15 cellular contexts compared by ENCODE assay signal in genomic region chr1:227774051-227774720, GRCh38. TPM values are rescaled to one million over a fixed set of nuclear protein-coding genes. Genes with fewer than 3 reads are reported as not detected.
DNase-seq lines count a peak whose midpoint lies in the region; ATAC-seq, FAIRE-seq and TF ChIP-seq lines count a peak whose summit lies in the region.
"Had no signal": no experiment of that assay in that cellular context is flagged by ENCODE, and none has a peak within 500 bp of the region (broad histone marks: within the 10 kb centered on the region; RNA-seq: fewer than 3 reads in every experiment).

No MANE protein-coding gene starts in this region.

- no peaks in the 10 kb centered on the region for H3K9me3 Mint-ChIP-seq in activated naive CD4-positive, alpha-beta T cell treated with anti-CD3 and anti-CD28 coated beads, Interleukin-2, amount 10 ng/mL, durations not matched to agents 7 days and 5 days
- no peaks in the 10 kb centered on the region for H3K9me3 Mint-ChIP-seq in T-cell
- H3K9me3 Mint-ChIP-seq: brain, mesothelial cell of epicardium had no signal

- intact Hi-C loops in kidney (cut with DNase I): no loop called here
- intact Hi-C loops in upper lobe of right lung (cut with DNase I): no loop called here

- H3K9me2 ChIP-seq in SK-N-SH: no peaks in the 10 kb centered on the region

- POLR2A ChIA-PET in T-cell (lab: Charles Lee) (no interaction called here), SK-N-SH (lab: Yijun Ruan, JAX) (no interaction called here)

- H3K36me3 Mint-ChIP-seq in activated naive CD4-positive, alpha-beta T cell treated with anti-CD3 and anti-CD28 coated beads, Interleukin-2, amount 10 ng/mL, durations not matched to agents 7 days and 5 days: peaks cover 18% of the 10 kb centered on the region
- H3K36me3 Mint-ChIP-seq in T-cell: peaks cover 26% of the 10 kb centered on the region

- H3K4me1 Mint-ChIP-seq in activated naive CD4-positive, alpha-beta T cell treated with anti-CD3 and anti-CD28 coated beads, Interleukin-2, amount 10 ng/mL, durations not matched to agents 7 days and 5 days: peaks cover 40% of the 10 kb centered on the region
- peaks cover 11 to 33% (median 28%) of the 10 kb centered on the region in 3 donors for H3K4me1 Mint-ChIP-seq in T-cell
- H3K4me1 Mint-ChIP-seq: mesothelial cell of epicardium had no signal

- H3K79me2 ChIP-seq in SK-N-SH (ENCODE audit: insufficient read depth): no peaks in the 10 kb centered on the region

- H3K4me2 ChIP-seq in SK-N-SH: no peak overlapping the region

- no peak overlapping the region for H2AFZ ChIP-seq in SK-N-SH (ENCODE audit: low read depth)

- no peak for TF ChIP-seq CTCF in kidney (IDR thresholded peaks at IDR 0.05; ENCODE audit: borderline replicate concordance, extremely low read depth, insufficient read depth)
- TF ChIP-seq CTCF in upper lobe of right lung (IDR thresholded peaks at IDR 0.05): no peak
- no peak for TF ChIP-seq CTCF in SK-N-SH (IDR thresholded peaks at IDR 0.05)

- H3K27ac ChIP-seq in kidney (ENCODE audit: low read depth in 2 of 2, low read length in 2 of 2) (no peak overlapping the region), upper lobe of right lung (no peak overlapping the region), SK-N-SH (ENCODE audit: low read depth in 2 of 2, low read length in 1 of 2) (no peak overlapping the region)

- ATAC-seq in T-cell (replicated peaks in 1 of 4) (peak; percentile 74 to 95 (median 82)), upper lobe of right lung (no peak), GM21423 (IDR thresholded peaks at IDR 0.05; ENCODE audit: unreplicated experiment) (no peak)
- ATAC-seq: Right ventricle myocardium inferior had no signal

- no peak overlapping the region for H3K4me3 ChIP-seq in kidney (ENCODE audit: low read length in 2 of 2)
- no peak overlapping the region for H3K4me3 ChIP-seq in upper lobe of right lung
- no peak overlapping the region for H3K4me3 ChIP-seq in SK-N-SH (ENCODE audit: low read depth in 2 of 2, low read length in 1 of 2)

- H3K27ac Mint-ChIP-seq in activated naive CD4-positive, alpha-beta T cell treated with anti-CD3 and anti-CD28 coated beads, Interleukin-2, amount 10 ng/mL, durations not matched to agents 7 days and 5 days: peak overlapping the region; percentile 92
- H3K27ac Mint-ChIP-seq in T-cell: peak overlapping the region; percentile 83 to 93
- H3K27ac Mint-ChIP-seq: mesothelial cell of epicardium, progenitor cell of endocrine pancreas had no signal

- H3K9me3 ChIP-seq in kidney (ENCODE audit: control insufficient read depth in 1 of 2, low read length in 2 of 2): no peaks in the 10 kb centered on the region
- H3K9me3 ChIP-seq in upper lobe of right lung: no peaks in the 10 kb centered on the region
- no peaks in the 10 kb centered on the region for H3K9me3 ChIP-seq in SK-N-SH

- DNase-seq in activated naive CD4-positive, alpha-beta T cell treated with anti-CD3 and anti-CD28 coated beads, Interleukin-2, amount 10 ng/mL, durations not matched to agents 7 days and 5 days: peak; percentile 65
- DNase-seq in activated naive CD4-positive, alpha-beta T cell treated with anti-CD3 and anti-CD28 coated beads, Interleukin-2, amount 50 U/mL, for 16 hours: no peak
- peak in 31 of 34 experiments; percentile 25 to 78 (median 49) for DNase-seq in T-cell
- peak; percentile 62 for DNase-seq in kidney
- DNase-seq in upper lobe of right lung: peak; percentile 59
- DNase-seq in SK-N-SH: no peak
- DNase-seq in NCI-H1694 treated with DMSO at 0.1 percent for 48 hours (lab: John Stamatoyannopoulos, UW): no peak
- DNase-seq: NCI-H1105 had no signal

- H3K4me1 ChIP-seq in kidney (ENCODE audit: control insufficient read depth in 1 of 2, insufficient read depth in 1 of 2, low read depth in 1 of 2, low read length in 2 of 2) (peaks cover 0 to 2% of the 10 kb centered on the region in 2 donors), upper lobe of right lung (no peaks in the 10 kb centered on the region), SK-N-SH (ENCODE audit: control insufficient read depth in 1 of 2, insufficient read depth in 2 of 2, low read depth in 1 of 2, low read length in 1 of 2) (peaks cover 3 to 16% of the 10 kb centered on the region in 2 experiments; a peak in 3 of 4 replicates)

- H3K36me3 ChIP-seq in kidney (ENCODE audit: control insufficient read depth in 1 of 2, insufficient read depth in 2 of 2, low read length in 2 of 2) (peaks cover 0 to 3% of the 10 kb centered on the region in 2 donors), upper lobe of right lung (peaks cover 5% of the 10 kb centered on the region), SK-N-SH (replicated peaks in 1 of 2; ENCODE audit: control insufficient read depth in 1 of 2, insufficient read depth in 2 of 2, low read length in 1 of 2) (peaks cover 0 to 28% of the 10 kb centered on the region in 2 experiments)

- no peak for FAIRE-seq in kidney (lab: Jason Lieb, UNC)
- FAIRE-seq: frontal cortex, GM12892 had no signal

- no peak for TF ChIP-seq RAD21 in SK-N-SH (IDR thresholded peaks at IDR 0.05; ENCODE audit: low read length)

- H3F3A ChIP-seq in SK-N-SH (replicated peaks; ENCODE audit: insufficient read depth): peaks cover 20% of the 10 kb centered on the region

- peak overlapping the region; percentile 44 for H3K4me3 Mint-ChIP-seq in activated naive CD4-positive, alpha-beta T cell treated with anti-CD3 and anti-CD28 coated beads, Interleukin-2, amount 10 ng/mL, durations not matched to agents 7 days and 5 days
- H3K4me3 Mint-ChIP-seq in T-cell: peak overlapping the region; percentile 4 to 65 (median 46)
- H3K4me3 Mint-ChIP-seq: brain, mesothelial cell of epicardium had no signal

- H3K27me3 ChIP-seq in upper lobe of right lung: no peaks in the 10 kb centered on the region
- H3K27me3 ChIP-seq in SK-N-SH (ENCODE audit: insufficient read depth): no peaks in the 10 kb centered on the region

- CTCF ChIA-PET in activated naive CD4-positive, alpha-beta T cell treated with anti-CD3 and anti-CD28 coated beads, Interleukin-2, amount 10 ng/mL, durations not matched to agents 7 days and 5 days (lab: Charles Lee): interaction anchor here (1.6 kb wide), 1 partner anchor 12 kb away, joined by 8 read pairs; no protein-coding TSS in a partner anchor
- CTCF ChIA-PET in T-cell (lab: Charles Lee) (interaction anchor here (0.6 kb wide), 3 partner anchors 40 to 684 kb away, joined by 3 read pairs; a partner anchor contains a TSS), SK-N-SH (lab: Yijun Ruan, JAX) (interaction anchor here (1.7 to 4.1 kb wide), 2 partner anchors 11 to 171 kb away, joined by 5 to 29 read pairs; no protein-coding TSS in a partner anchor)

- no peak for TF ChIP-seq EP300 in SK-N-SH (IDR thresholded peaks at IDR 0.05; ENCODE audit: borderline replicate concordance in 1 of 2, low read depth in 1 of 2, low read length in 1 of 2)

- H3K9ac ChIP-seq in kidney (ENCODE audit: low read length in 2 of 2) (no peak overlapping the region), SK-N-SH (no peak overlapping the region)

- WGBS in SK-N-SH (ENCODE audit: low lambda C conversion rate): 96% methylated on average over 7 of the region's 13 CpGs

- H4K20me1 ChIP-seq in SK-N-SH (ENCODE audit: insufficient read depth): no peaks in the 10 kb centered on the region

- H3K27me3 Mint-ChIP-seq in activated naive CD4-positive, alpha-beta T cell treated with anti-CD3 and anti-CD28 coated beads, Interleukin-2, amount 10 ng/mL, durations not matched to agents 7 days and 5 days: no peaks in the 10 kb centered on the region
- H3K27me3 Mint-ChIP-seq in T-cell: no peaks in the 10 kb centered on the region
- H3K27me3 Mint-ChIP-seq: brain, progenitor cell of endocrine pancreas had no signal

TF ChIP-seq in SK-N-SH, 30 proteins besides CTCF, POLR2A, EP300 and RAD21 (continues in another document):
- no peak for TF ChIP-seq SMC3 (IDR thresholded peaks at IDR 0.05; ENCODE audit: low read depth, low read length)
- no peak for TF ChIP-seq USF2 (IDR thresholded peaks at IDR 0.05; ENCODE audit: borderline replicate concordance, low read depth, low read length)
- no peak for TF ChIP-seq TAF1 (IDR thresholded peaks at IDR 0.05; ENCODE audit: borderline replicate concordance, low read depth, low read length)
- TF ChIP-seq RFX5 (IDR thresholded peaks at IDR 0.05; ENCODE audit: low read length): no peak
- no peak for TF ChIP-seq POLR2AphosphoS5 (IDR thresholded peaks at IDR 0.05; ENCODE audit: low read depth, low read length)
- no peak for TF ChIP-seq NFIC (IDR thresholded peaks at IDR 0.05; ENCODE audit: borderline replicate concordance)

RNA-seq across cellular contexts. Expression of gene SNAP47, which starts 39.0 kb away (rescaled TPM):
- 10 to 100 TPM; 20.1 to 35.6 (median 30.7) TPM for total RNA-seq in T-cell
- 32.4 TPM for total RNA-seq in kidney
- polyA plus RNA-seq in kidney (ENCODE audit: insufficient read depth, low read depth, low replicate concordance): 31.6 TPM
- total RNA-seq in upper lobe of right lung: 27.7 TPM
- 44.0 and 45.6 TPM in 2 replicates for polyA plus RNA-seq in SK-N-SH (2012; rRNA removed)
- 41.0 and 45.9 TPM in 2 replicates for polyA plus RNA-seq in SK-N-SH (2012; cell fraction: cytosol; rRNA removed)
- 32.7 and 40.3 TPM in 2 replicates for polyA plus RNA-seq in SK-N-SH (2012; cell fraction: nucleus; rRNA removed)

RNA-seq across cellular contexts. Expression of gene JMJD4, which starts 39.1 kb away (rescaled TPM):
- 10 to 100 TPM; 10.8 to 35.1 (median 33.5) TPM for total RNA-seq in T-cell
- 15.9 TPM for total RNA-seq in kidney
- polyA plus RNA-seq in kidney (ENCODE audit: insufficient read depth, low read depth, low replicate concordance): 12.6 TPM
- 15.1 TPM for total RNA-seq in upper lobe of right lung
- polyA plus RNA-seq in SK-N-SH (2012; rRNA removed): 15.0 and 16.6 TPM in 2 replicates
- 5.9 and 11.5 TPM in 2 replicates for polyA plus RNA-seq in SK-N-SH (2012; cell fraction: cytosol; rRNA removed)
- 24.2 and 29.6 TPM in 2 replicates for polyA plus RNA-seq in SK-N-SH (2012; cell fraction: nucleus; rRNA removed)

RNA-seq across cellular contexts. Expression of gene PRSS38, which starts 41.3 kb away (rescaled TPM):
- total RNA-seq in T-cell: not detected
- total RNA-seq in kidney: not detected
- polyA plus RNA-seq in kidney (ENCODE audit: insufficient read depth, low read depth, low replicate concordance): not detected
- not detected for total RNA-seq in upper lobe of right lung
- not detected in 2 replicates for polyA plus RNA-seq in SK-N-SH (2012; rRNA removed)
- not detected in 2 replicates for polyA plus RNA-seq in SK-N-SH (2012; cell fraction: cytosol; rRNA removed)
- polyA plus RNA-seq in SK-N-SH (2012; cell fraction: nucleus; rRNA removed): not detected in 2 replicates
- total RNA-seq: frontal cortex, mesothelial cell of epicardium, progenitor cell of endocrine pancreas, Right ventricle myocardium inferior had no signal

Comparison
In these comparisons a context has a peak if more than half of its experiments do, and no peak if none do; other contexts are left out.
1. DNase-seq: peak in activated naive CD4-positive, alpha-beta T cell treated with anti-CD3 and anti-CD28 coated beads, Interleukin-2, amount 10 ng/mL, durations not matched to agents 7 days and 5 days (single experiment), T-cell (31 of 34), kidney (single experiment) and upper lobe of right lung (single experiment); none in activated naive CD4-positive, alpha-beta T cell treated with anti-CD3 and anti-CD28 coated beads, Interleukin-2, amount 50 U/mL, for 16 hours (single experiment), SK-N-SH (single experiment) and NCI-H1694 treated with DMSO at 0.1 percent for 48 hours (single experiment).
2. ATAC-seq: peak in T-cell (4 of 4); none in upper lobe of right lung (single experiment) and GM21423 (single experiment).